In genomic region chr7:47047384-47047783, GRCh38 we compare ENCODE assay signal across 23 cellular contexts.
A peak's percentile ranks its signal among the peaks of the same experiment; 100 is the strongest.
DNase-seq lines count a peak whose midpoint lies in the region; TF ChIP-seq lines count a peak whose summit lies in the region.
"Had no signal": no experiment of that assay in that cellular context is flagged by ENCODE, and none has a peak within 500 bp of the region (broad histone marks: within the 10 kb centered on the region; RNA-seq: fewer than 3 reads in every experiment).

No MANE protein-coding gene starts in this region.

- no peak overlapping the region for H3K4me3 ChIP-seq in fibroblast of mammary gland (ENCODE audit: control insufficient read depth, low read depth, low read length)
- H3K4me3 ChIP-seq: MG63, Peyer's patch, SJSA1, spleen, thoracic aorta had no signal

- in situ Hi-C loops in G401 (cut with HindIII; ENCODE audit: low sequenced_read_pairs) = no loop called here

- DNase-seq in G401 (ENCODE audit: low spot score) (peak; percentile 15), NOMO-1 treated with dmso at 0.1 percent for 144 hours (lab: John Stamatoyannopoulos, UW; ENCODE audit: unreplicated experiment) (peak; percentile 0), fibroblast of mammary gland (ENCODE audit: low read depth) (peak; percentile 13), renal cortical epithelial cell (ENCODE audit: low read depth) (peak; percentile 91), iPS-NIHi11 (ENCODE audit: low spot score) (no peak), glomerular visceral epithelial cell (ENCODE audit: extremely low spot score) (no peak), NCI-H2196 (lab: John Stamatoyannopoulos, UW; ENCODE audit: unreplicated experiment) (no peak)
- DNase-seq: activated CD4-positive, alpha-beta T cell treated with anti-CD3 and anti-CD28 coated beads for 1 hour; activated effector memory CD4-positive, alpha-beta T cell treated with anti-CD3 and anti-CD28 coated beads, Interleukin-2, amount 50 U/mL, for 16 hours; activated naive CD8-positive, alpha-beta T cell treated with anti-CD3 and anti-CD28 coated beads, Interleukin-2, amount 10 ng/mL, durations not matched to agents 7 days and 5 days; CD8-positive, alpha-beta T cell; cortex of kidney; DMS153; glutamatergic neuron; MG63; naive thymus-derived CD4-positive, alpha-beta T cell; NCI-H2081; Peyer's patch; spleen; stimulated activated CD4-positive, alpha-beta T cell treated with anti-CD3 and anti-CD28 coated beads, Interleukin-2, amount 100 ng/mL, for 48 hours; T-cell had no signal

- no peak for TF ChIP-seq CTCF in fibroblast of mammary gland (conservative IDR thresholded peaks at IDR 0.05; ENCODE audit: control insufficient read depth, insufficient read depth, low read depth, low read length)

Comparison
In these comparisons a context has a peak if more than half of its experiments do, and no peak if none do; other contexts are left out.
1. DNase-seq: peak in G401 (single experiment), NOMO-1 treated with dmso at 0.1 percent for 144 hours (single experiment), fibroblast of mammary gland (single experiment) and renal cortical epithelial cell (single experiment); none in iPS-NIHi11 (single experiment), glomerular visceral epithelial cell (single experiment) and NCI-H2196 (single experiment).